Comparison of ENCODE assay signal across 20 cellular contexts in genomic region chr6:142879076-142879475, GRCh38.
A peak's percentile ranks its signal among the peaks of the same experiment; 100 is the strongest.
DNase-seq lines count a peak whose midpoint lies in the region; ATAC-seq lines count a peak whose summit lies in the region.
"Had no signal": no experiment of that assay in that cellular context is flagged by ENCODE, and none has a peak within 500 bp of the region (broad histone marks: within the 10 kb centered on the region; RNA-seq: fewer than 3 reads in every experiment).

No MANE protein-coding gene starts in this region.

- H3K27ac Mint-ChIP-seq in activated naive CD4-positive, alpha-beta T cell treated with anti-CD3 and anti-CD28 coated beads, Interleukin-2, amount 50 U/mL, for 24 hours = peak overlapping the region; percentile 87
- no peak overlapping the region for H3K27ac Mint-ChIP-seq in activated naive CD4-positive, alpha-beta T cell treated with anti-CD3 and anti-CD28 coated beads, Interleukin-2, amount 10 ng/mL, durations not matched to agents 7 days and 5 days
- H3K27ac Mint-ChIP-seq in memory B cell = peak overlapping the region; percentile 30
- no peak overlapping the region for H3K27ac Mint-ChIP-seq in stimulated activated naive CD8-positive, alpha-beta T cell treated with anti-CD3 and anti-CD28 coated beads, Interleukin-15, amount 100 ng/mL, for 72 hours
- H3K27ac Mint-ChIP-seq: activated T-helper 2 cell treated with anti-CD3 and anti-CD28 coated beads, Interferon-gamma antibody, Interleukin-2, Interleukin-4, amounts not matched to agents 10 μg/mL and 5 μg/mL and 100 μg/mL, durations not matched to agents 14 hours and 24 hours and 36 hours; WTC11 had no signal

- H3K4me1 Mint-ChIP-seq in activated naive CD4-positive, alpha-beta T cell treated with anti-CD3 and anti-CD28 coated beads, Interleukin-2, amount 50 U/mL, for 24 hours = peaks cover 90% of the 10 kb centered on the region
- peaks cover 55% of the 10 kb centered on the region for H3K4me1 Mint-ChIP-seq in activated naive CD4-positive, alpha-beta T cell treated with anti-CD3 and anti-CD28 coated beads, Interleukin-2, amount 10 ng/mL, durations not matched to agents 7 days and 5 days
- H3K4me1 Mint-ChIP-seq in memory B cell = peaks cover 42% of the 10 kb centered on the region
- peaks cover 84% of the 10 kb centered on the region for H3K4me1 Mint-ChIP-seq in stimulated activated naive CD8-positive, alpha-beta T cell treated with anti-CD3 and anti-CD28 coated beads, Interleukin-15, amount 100 ng/mL, for 72 hours

- CTCF ChIA-PET in activated naive CD4-positive, alpha-beta T cell treated with anti-CD3 and anti-CD28 coated beads, Interleukin-2, amount 10 ng/mL, durations not matched to agents 7 days and 5 days (lab: Charles Lee) = no interaction called here

- H3K36me3 Mint-ChIP-seq in activated naive CD4-positive, alpha-beta T cell treated with anti-CD3 and anti-CD28 coated beads, Interleukin-2, amount 50 U/mL, for 24 hours = peaks cover 46% of the 10 kb centered on the region
- peaks cover 62% of the 10 kb centered on the region for H3K36me3 Mint-ChIP-seq in activated naive CD4-positive, alpha-beta T cell treated with anti-CD3 and anti-CD28 coated beads, Interleukin-2, amount 10 ng/mL, durations not matched to agents 7 days and 5 days
- peaks cover 35% of the 10 kb centered on the region for H3K36me3 Mint-ChIP-seq in memory B cell
- H3K36me3 Mint-ChIP-seq: WTC11 had no signal

- no peak for DNase-seq in activated naive CD4-positive, alpha-beta T cell treated with anti-CD3 and anti-CD28 coated beads, Interleukin-2, amount 10 ng/mL, durations not matched to agents 7 days and 5 days
- DNase-seq in memory B cell (ENCODE audit: low spot score in 2 of 2) = no peak
- DNase-seq in stimulated activated naive CD8-positive, alpha-beta T cell treated with anti-CD3 and anti-CD28 coated beads, Interleukin-15, amount 100 ng/mL, for 72 hours = no peak
- DNase-seq: activated CD8-positive, alpha-beta memory T cell treated with anti-CD3 and anti-CD28 coated beads for 24 hours; glutamatergic neuron; kidney glomerular epithelial cell; NCI-H2227 treated with DMSO at 0.1 percent for 48 hours; NCI-H748 treated with DMSO at 0.1 percent for 48 hours; retina; stimulated activated CD4-positive, alpha-beta T cell treated with anti-CD3 and anti-CD28 coated beads, Interleukin-4, amount 100 ng/mL, for 24 hours; T-helper 9 cell; upper lobe of right lung had no signal

- H3K27me3 Mint-ChIP-seq in activated naive CD4-positive, alpha-beta T cell treated with anti-CD3 and anti-CD28 coated beads, Interleukin-2, amount 50 U/mL, for 24 hours = no peaks in the 10 kb centered on the region
- H3K27me3 Mint-ChIP-seq in activated naive CD4-positive, alpha-beta T cell treated with anti-CD3 and anti-CD28 coated beads, Interleukin-2, amount 10 ng/mL, durations not matched to agents 7 days and 5 days = no peaks in the 10 kb centered on the region
- no peaks in the 10 kb centered on the region for H3K27me3 Mint-ChIP-seq in memory B cell
- H3K27me3 Mint-ChIP-seq in stimulated activated naive CD8-positive, alpha-beta T cell treated with anti-CD3 and anti-CD28 coated beads, Interleukin-15, amount 100 ng/mL, for 72 hours = no peaks in the 10 kb centered on the region

- H3K4me3 Mint-ChIP-seq in activated naive CD4-positive, alpha-beta T cell treated with anti-CD3 and anti-CD28 coated beads, Interleukin-2, amount 50 U/mL, for 24 hours = no peak overlapping the region
- no peak overlapping the region for H3K4me3 Mint-ChIP-seq in activated naive CD4-positive, alpha-beta T cell treated with anti-CD3 and anti-CD28 coated beads, Interleukin-2, amount 10 ng/mL, durations not matched to agents 7 days and 5 days
- no peak overlapping the region for H3K4me3 Mint-ChIP-seq in memory B cell
- peak overlapping the region in 1 of 2 donors; percentile 9 for H3K4me3 Mint-ChIP-seq in stimulated activated naive CD8-positive, alpha-beta T cell treated with anti-CD3 and anti-CD28 coated beads, Interleukin-15, amount 100 ng/mL, for 72 hours
- H3K4me3 Mint-ChIP-seq: WTC11 had no signal

- H3K9me3 Mint-ChIP-seq in activated naive CD4-positive, alpha-beta T cell treated with anti-CD3 and anti-CD28 coated beads, Interleukin-2, amount 50 U/mL, for 24 hours = peaks cover 24% of the 10 kb centered on the region
- H3K9me3 Mint-ChIP-seq in activated naive CD4-positive, alpha-beta T cell treated with anti-CD3 and anti-CD28 coated beads, Interleukin-2, amount 10 ng/mL, durations not matched to agents 7 days and 5 days = no peaks in the 10 kb centered on the region
- H3K9me3 Mint-ChIP-seq in memory B cell = peaks cover 1% of the 10 kb centered on the region
- peaks cover 0 to 7% of the 10 kb centered on the region in 2 donors for H3K9me3 Mint-ChIP-seq in stimulated activated naive CD8-positive, alpha-beta T cell treated with anti-CD3 and anti-CD28 coated beads, Interleukin-15, amount 100 ng/mL, for 72 hours
- H3K9me3 Mint-ChIP-seq: WTC11 had no signal

- peak; percentile 50 for ATAC-seq in HG02885 (IDR thresholded peaks at IDR 0.05; ENCODE audit: poor library complexity, unreplicated experiment)
- no peak for ATAC-seq in memory B cell (ENCODE audit: low read depth)
- peak; percentile 61 for ATAC-seq in stimulated activated naive CD8-positive, alpha-beta T cell treated with anti-CD3 and anti-CD28 coated beads, Interleukin-15, amount 100 ng/mL, for 72 hours
- ATAC-seq in GM19324 (IDR thresholded peaks at IDR 0.05; ENCODE audit: low FRiP score, unreplicated experiment) = no peak
- ATAC-seq in GM18511 (IDR thresholded peaks at IDR 0.05; ENCODE audit: unreplicated experiment) = no peak
- ATAC-seq: HCT116, SK-N-SH treated with all-trans-retinoic acid at 6 μM for 48 hours, upper lobe of right lung, WTC11 had no signal

Comparison
In these comparisons a context has a peak if more than half of its experiments do, and no peak if none do; other contexts are left out.
1. H3K27ac Mint-ChIP-seq: peak in activated naive CD4-positive, alpha-beta T cell treated with anti-CD3 and anti-CD28 coated beads, Interleukin-2, amount 50 U/mL, for 24 hours (single experiment) and memory B cell (single experiment); none in activated naive CD4-positive, alpha-beta T cell treated with anti-CD3 and anti-CD28 coated beads, Interleukin-2, amount 10 ng/mL, durations not matched to agents 7 days and 5 days (single experiment) and stimulated activated naive CD8-positive, alpha-beta T cell treated with anti-CD3 and anti-CD28 coated beads, Interleukin-15, amount 100 ng/mL, for 72 hours (0 of 2).
2. ATAC-seq: peak in HG02885 (single experiment) and stimulated activated naive CD8-positive, alpha-beta T cell treated with anti-CD3 and anti-CD28 coated beads, Interleukin-15, amount 100 ng/mL, for 72 hours (single experiment); none in memory B cell (single experiment), GM19324 (single experiment) and GM18511 (single experiment).